In the genomic region with DNA sequence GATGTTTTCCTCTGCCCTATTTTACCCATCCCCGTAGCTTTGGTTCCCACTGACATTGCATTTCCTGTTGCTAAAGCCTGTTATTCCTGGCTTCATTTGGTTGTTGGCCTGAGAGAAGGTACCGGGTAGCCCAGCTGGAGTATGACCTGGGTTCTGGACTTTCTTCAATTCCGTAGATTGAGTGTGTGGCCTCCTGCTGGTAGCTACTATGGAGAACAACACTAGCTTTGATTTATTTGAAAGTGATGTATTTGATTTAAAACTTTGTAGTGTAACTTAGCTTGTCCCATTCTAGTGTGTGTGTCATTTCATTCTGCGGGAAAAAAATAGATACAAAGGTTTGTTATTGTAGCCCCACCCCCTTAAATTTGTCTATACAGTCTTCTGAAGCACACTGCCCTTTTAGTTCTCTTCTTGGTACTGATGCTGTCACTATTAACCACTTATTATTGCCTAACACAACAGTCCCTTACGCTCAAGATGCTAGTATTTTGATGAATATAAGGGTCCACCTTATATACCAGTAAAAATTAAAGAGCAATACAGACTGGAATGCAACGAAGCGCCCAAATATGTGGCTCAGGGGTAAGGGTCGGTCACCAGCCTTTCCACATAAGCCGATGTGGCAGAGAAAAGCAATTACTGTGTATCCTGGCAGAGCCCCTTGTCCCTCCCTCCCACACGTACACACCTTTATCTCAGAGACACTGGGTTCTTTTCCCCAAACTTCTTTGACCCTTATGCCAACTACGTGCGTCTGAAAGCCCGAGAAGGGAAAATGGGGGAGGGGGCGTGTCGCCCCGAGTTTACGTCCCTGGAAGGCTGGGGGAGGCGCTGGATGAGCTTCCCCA, we compare ENCODE assay signal across 1 cellular context.
A peak's percentile ranks its signal among the peaks of the same experiment; 100 is the strongest.
TF ChIP-seq lines count a peak whose summit lies in the region.

No MANE protein-coding gene starts in this region.

TF ChIP-seq in SK-N-SH, 30 proteins besides CTCF, POLR2A, EP300 and RAD21:
- peak; percentile 9; the same call in 1 of the 2 replicates for TF ChIP-seq POLR2AphosphoS5 (IDR thresholded peaks at IDR 0.05; ENCODE audit: low read depth, low read length)
- peak; percentile 18; the same call in 1 of the 2 replicates for TF ChIP-seq JUND (IDR thresholded peaks at IDR 0.05)
- TF ChIP-seq TCF12 (IDR thresholded peaks at IDR 0.05): no peak
- TF ChIP-seq GATA2 (CRISPR knock-in tag; IDR thresholded peaks at IDR 0.05): no peak
- peak; percentile 34 for TF ChIP-seq SMC3 (IDR thresholded peaks at IDR 0.05; ENCODE audit: low read depth, low read length)
